16 cellular contexts compared by ENCODE assay signal in the genomic region with DNA sequence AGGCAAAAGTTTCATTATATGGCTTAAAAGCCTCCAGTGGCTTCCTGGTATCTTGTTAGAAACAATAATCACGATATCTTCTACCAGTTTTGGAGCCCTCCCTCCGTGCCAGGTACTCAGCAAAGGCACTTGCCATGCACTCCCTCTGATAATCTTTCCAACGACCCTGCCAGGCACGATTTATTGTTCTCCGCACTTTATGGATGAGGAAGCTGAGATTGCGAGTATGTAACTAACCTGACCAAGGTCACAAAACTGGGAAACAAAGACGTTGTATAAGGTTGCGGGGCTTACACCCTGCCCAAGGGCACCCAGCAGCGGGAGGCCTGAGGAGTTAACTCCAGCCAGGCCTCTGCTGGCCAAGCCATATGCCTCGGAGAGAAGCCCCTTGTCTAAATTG.
A peak's percentile ranks its signal among the peaks of the same experiment; 100 is the strongest.
DNase-seq lines count a peak whose midpoint lies in the region; ATAC-seq and TF ChIP-seq lines count a peak whose summit lies in the region.
"Had no signal": no experiment of that assay in that cellular context is flagged by ENCODE, and none has a peak within 500 bp of the region (broad histone marks: within the 10 kb centered on the region; RNA-seq: fewer than 3 reads in every experiment).

No MANE protein-coding gene starts in this region.

- intact Hi-C loops in left colon (cut with DNase I, micrococcal nuclease) (no loop called here), mucosa of descending colon (cut with DNase I, micrococcal nuclease) (no loop called here)

- H2AFZ ChIP-seq in neural progenitor cell (replicated peaks) = no peak overlapping the region

- DNase-seq in left colon (no peak), mucosa of descending colon (no peak), neural progenitor cell (ENCODE audit: low spot score) (no peak), GM19240 (ENCODE audit: insufficient read length, low spot score) (no peak)
- DNase-seq: C1 segment of cervical spinal cord; Calu3; CD4-positive, alpha-beta memory T cell; COR-L47; DMS53; DMS79 treated with DMSO at 0.1 percent for 48 hours; GF-D8; GOT3; HFFc6 had no signal

- no peak overlapping the region for H3K9ac ChIP-seq in neural progenitor cell

- no peak overlapping the region for H3K27ac ChIP-seq in neural progenitor cell

- H3K4me2 ChIP-seq in neural progenitor cell = no peak overlapping the region

- H3K4me3 Mint-ChIP-seq in neural progenitor cell = no peak overlapping the region
- H3K4me3 Mint-ChIP-seq: CD4-positive, alpha-beta memory T cell; HFFc6 had no signal

- H3K4me1 ChIP-seq in mucosa of descending colon (ENCODE audit: low read depth) = no peaks in the 10 kb centered on the region
- peaks cover 4% of the 10 kb centered on the region for H3K4me1 ChIP-seq in neural progenitor cell
- H3K4me1 ChIP-seq: HAP-1 had no signal

- H3K36me3 ChIP-seq in mucosa of descending colon (ENCODE audit: low read depth) (no peaks in the 10 kb centered on the region), neural progenitor cell (no peaks in the 10 kb centered on the region)
- H3K36me3 ChIP-seq: HAP-1 had no signal

- peaks cover 3% of the 10 kb centered on the region for H3K36me3 Mint-ChIP-seq in neural progenitor cell
- H3K36me3 Mint-ChIP-seq: CD4-positive, alpha-beta memory T cell had no signal

- peaks cover under 1% of the 10 kb centered on the region for H3K9me3 Mint-ChIP-seq in neural progenitor cell
- H3K9me3 Mint-ChIP-seq: HFFc6 had no signal

- H3K4me3 ChIP-seq in mucosa of descending colon (no peak overlapping the region), neural progenitor cell (no peak overlapping the region)
- H3K4me3 ChIP-seq: HAP-1 had no signal

- ATAC-seq in left colon (peak; percentile 79), mucosa of descending colon (peak; percentile 61), GM18873 (IDR thresholded peaks at IDR 0.05; ENCODE audit: low FRiP score, unreplicated experiment) (no peak), HG03457 (IDR thresholded peaks at IDR 0.05; ENCODE audit: unreplicated experiment) (no peak)

- no peaks in the 10 kb centered on the region for H3K9me3 ChIP-seq in mucosa of descending colon
- no peaks in the 10 kb centered on the region for H3K9me3 ChIP-seq in neural progenitor cell (ENCODE audit: low read depth)
- H3K9me3 ChIP-seq: HAP-1 had no signal

- TF ChIP-seq CTCF in mucosa of descending colon (IDR thresholded peaks at IDR 0.05) (no peak), neural progenitor cell (IDR thresholded peaks at IDR 0.05) (no peak)

- no peaks in the 10 kb centered on the region for H3F3A ChIP-seq in neural progenitor cell (ENCODE audit: low read depth)

- peaks cover 2% of the 10 kb centered on the region for H3K27me3 Mint-ChIP-seq in neural progenitor cell (ENCODE audit: insufficient read depth, low read depth)

- no peaks in the 10 kb centered on the region for H3K27me3 ChIP-seq in neural progenitor cell

- H3K79me2 ChIP-seq in neural progenitor cell (ENCODE audit: low read depth) = no peaks in the 10 kb centered on the region

- H3K27ac Mint-ChIP-seq in neural progenitor cell = peak overlapping the region; percentile 61
- H3K27ac Mint-ChIP-seq: CD4-positive, alpha-beta memory T cell; HFFc6 had no signal

- H4K20me1 ChIP-seq in neural progenitor cell (ENCODE audit: low read depth) = no peaks in the 10 kb centered on the region

- H3K4me1 Mint-ChIP-seq in neural progenitor cell = peaks cover 10% of the 10 kb centered on the region
- H3K4me1 Mint-ChIP-seq: CD4-positive, alpha-beta memory T cell had no signal

Comparison
In these comparisons a context has a peak if more than half of its experiments do, and no peak if none do; other contexts are left out.
1. ATAC-seq: peak in left colon (single experiment) and mucosa of descending colon (single experiment); none in GM18873 (single experiment) and HG03457 (single experiment).